In genomic region chr10:28217848-28218247, GRCh38 we compare ENCODE assay signal across 12 cellular contexts.
A peak's percentile ranks its signal among the peaks of the same experiment; 100 is the strongest.
DNase-seq lines count a peak whose midpoint lies in the region; ATAC-seq and TF ChIP-seq lines count a peak whose summit lies in the region.
"Had no signal": no experiment of that assay in that cellular context is flagged by ENCODE, and none has a peak within 500 bp of the region (broad histone marks: within the 10 kb centered on the region; RNA-seq: fewer than 3 reads in every experiment).

No MANE protein-coding gene starts in this region.

- H3K27ac Mint-ChIP-seq in naive thymus-derived CD8-positive, alpha-beta T cell, result peak overlapping the region in 5 of 10 donors; percentile 2 to 66 (median 58)
- peak overlapping the region in 1 of 6 donors; percentile 12 for H3K27ac Mint-ChIP-seq in immature natural killer cell

- no peak for TF ChIP-seq CTCF in astrocyte of the spinal cord (IDR thresholded peaks at IDR 0.05; ENCODE audit: low read depth, low read length)

- in situ Hi-C loops in astrocyte of the spinal cord (cut with HindIII; ENCODE audit: low sequenced_read_pairs), result no loop called here

- ATAC-seq in naive thymus-derived CD8-positive, alpha-beta T cell, result peak; percentile 41 to 52
- ATAC-seq in GM21737 (IDR thresholded peaks at IDR 0.05; ENCODE audit: unreplicated experiment), result no peak

- H3K36me3 Mint-ChIP-seq in naive thymus-derived CD8-positive, alpha-beta T cell, result peaks cover 5 to 21% (median 10%) of the 10 kb centered on the region in 3 donors
- peaks cover 0 to 5% (median 3%) of the 10 kb centered on the region in 3 donors for H3K36me3 Mint-ChIP-seq in immature natural killer cell

- DNase-seq in AG20443 (ENCODE audit: low spot score) (peak; percentile 63), HPDE6-E6E7 (ENCODE audit: extremely low spot score) (peak; percentile 0), astrocyte of the spinal cord (ENCODE audit: low read depth, low spot score) (peak; percentile 87), immature natural killer cell (no peak), medulla oblongata (ENCODE audit: extremely low spot score) (no peak)
- peak in 2 of 10 donors; percentile 2 to 3 for DNase-seq in naive thymus-derived CD8-positive, alpha-beta T cell
- DNase-seq in activated effector memory CD4-positive, alpha-beta T cell treated with Interleukin-2 at 50 U/mL for 16 hours, result no peak
- DNase-seq: activated gamma-delta T cell treated with Interleukin-2 at 50 U/mL for 16 hours, heart left ventricle, NCI-H2081 treated with DMSO at 0.1 percent for 48 hours, SW 1271 had no signal

- H3K27me3 Mint-ChIP-seq in naive thymus-derived CD8-positive, alpha-beta T cell, result no peaks in the 10 kb centered on the region
- no peaks in the 10 kb centered on the region for H3K27me3 Mint-ChIP-seq in immature natural killer cell (ENCODE audit: low read depth in 3 of 3)

- no peak overlapping the region for H3K4me3 ChIP-seq in astrocyte of the spinal cord (ENCODE audit: low read depth, low read length)
- H3K4me3 ChIP-seq: heart left ventricle had no signal

- no peaks in the 10 kb centered on the region for H3K9me3 Mint-ChIP-seq in naive thymus-derived CD8-positive, alpha-beta T cell
- H3K9me3 Mint-ChIP-seq in immature natural killer cell, result no peaks in the 10 kb centered on the region

- peaks cover 25 to 56% (median 48%) of the 10 kb centered on the region in 4 donors for H3K4me1 Mint-ChIP-seq in naive thymus-derived CD8-positive, alpha-beta T cell
- peaks cover 14 to 15% of the 10 kb centered on the region in 2 donors for H3K4me1 Mint-ChIP-seq in immature natural killer cell

- POLR2A ChIA-PET in naive thymus-derived CD8-positive, alpha-beta T cell (lab: Charles Lee), result no interaction called here

- H3K4me3 Mint-ChIP-seq in naive thymus-derived CD8-positive, alpha-beta T cell, result peak overlapping the region in 8 of 10 donors; percentile 5 to 44 (median 24)
- H3K4me3 Mint-ChIP-seq in immature natural killer cell, result no peak overlapping the region

Comparison
In these comparisons a context has a peak if more than half of its experiments do, and no peak if none do; other contexts are left out.
1. DNase-seq: peak in AG20443 (single experiment), HPDE6-E6E7 (single experiment) and astrocyte of the spinal cord (single experiment); none in immature natural killer cell (0 of 3), medulla oblongata (single experiment) and activated effector memory CD4-positive, alpha-beta T cell treated with Interleukin-2 at 50 U/mL for 16 hours (single experiment).
2. H3K4me3 Mint-ChIP-seq: peak in naive thymus-derived CD8-positive, alpha-beta T cell (8 of 10); none in immature natural killer cell (0 of 5).